In genomic region chr7:118648002-118648401, GRCh38 we compare ENCODE assay signal across 14 cellular contexts.
"Had no signal": no experiment of that assay in that cellular context is flagged by ENCODE, and none has a peak within 500 bp of the region (broad histone marks: within the 10 kb centered on the region; RNA-seq: fewer than 3 reads in every experiment).

No MANE protein-coding gene starts in this region.

- H3K4me1 ChIP-seq: parathyroid adenoma, stomach had no signal

- H3K36me3 ChIP-seq: stomach had no signal

- FAIRE-seq: urothelium cell line had no signal

- DNase-seq: activated CD4-positive, alpha-beta memory T cell treated with anti-CD3 and anti-CD28 coated beads for 36 hours; activated CD4-positive, alpha-beta T cell treated with anti-CD3 and anti-CD28 coated beads for 1 hour; activated gamma-delta T cell; activated T-cell treated with anti-CD3 and anti-CD28 coated beads, Interleukin-2, amount 50 U/mL, for 48 hours; cerebellar nuclear complex; dermis blood vessel endothelial cell; endodermal cell; erythroblast; retina; stimulated activated CD4-positive, alpha-beta T cell treated with anti-CD3 and anti-CD28 coated beads, Interleukin-4, amount 100 ng/mL, for 4 hours; stomach had no signal

- H3K79me2 ChIP-seq: parathyroid adenoma had no signal

- H3K4me3 ChIP-seq: skin epidermis, stomach had no signal

- H3K27ac ChIP-seq: parathyroid adenoma, skin epidermis, stomach had no signal

- H2AFZ ChIP-seq: parathyroid adenoma had no signal

- H3K27me3 ChIP-seq: stomach had no signal

- H3K9ac ChIP-seq: parathyroid adenoma had no signal

- H3K9me3 ChIP-seq: stomach had no signal
